In genomic region chr4:108903464-108904221, GRCh38 we compare ENCODE assay signal across 38 cellular contexts.
"Had no signal": no experiment of that assay in that cellular context is flagged by ENCODE, and none has a peak within 500 bp of the region (broad histone marks: within the 10 kb centered on the region; RNA-seq: fewer than 3 reads in every experiment).

No MANE protein-coding gene starts in this region.

- H3K27ac ChIP-seq: adrenal gland, body of pancreas, breast epithelium, RWPE1, VCaP had no signal

- H3K4me3 ChIP-seq: adrenal gland, body of pancreas, breast epithelium, MG63 had no signal

- H3K36me3 ChIP-seq: adrenal gland, breast epithelium, MG63 had no signal

- DNase-seq: activated B cell treated with CpG ODN at 0.5 μM for 24 hours; activated CD4-positive, alpha-beta memory T cell treated with anti-CD3 and anti-CD28 coated beads for 36 hours; activated CD4-positive, alpha-beta T cell treated with anti-CD3 and anti-CD28 coated beads for 4 hours; activated CD4-positive, alpha-beta T cell treated with anti-CD3 and anti-CD28 coated beads, Interleukin-2, amount 50 U/mL, for 1 hour; activated CD4-positive, CD25-positive, alpha-beta regulatory T cell treated with anti-CD3 and anti-CD28 coated beads, Interleukin-2, amount 50 U/mL, for 72 hours; activated CD8-positive, alpha-beta memory T cell treated with anti-CD3 and anti-CD28 coated beads, Interleukin-2, amount 50 U/mL, for 4 hours; activated gamma-delta T cell treated with Interleukin-2 at 50 U/mL for 16 hours; activated naive CD4-positive, alpha-beta T cell treated with anti-CD3 and anti-CD28 coated beads for 36 hours; activated T-cell treated with anti-CD3 and anti-CD28 coated beads for 4 hours; activated T-cell treated with anti-CD3 and anti-CD28 coated beads, Interleukin-2, amount 50 U/mL, for 4 hours; adrenal gland; body of pancreas; caudate nucleus; cerebellar nuclear complex; MG63; NCI-H1105 treated with DMSO at 0.1 percent for 48 hours; NCI-H1436; NCI-H1694; NCI-H1930; NCI-H2081 treated with DMSO at 0.1 percent for 48 hours; NCI-H226; NCI-H446 treated with DMSO at 0.1 percent for 48 hours; NCI-H524; NCI-H69; NCI-H82; PC-3; SIG-M5; T-cell; T-helper 17 cell had no signal

- H3K4me3 Mint-ChIP-seq: activated B cell treated with CpG ODN at 0.5 μM for 24 hours; activated CD4-positive, alpha-beta memory T cell treated with anti-CD3 and anti-CD28 coated beads for 36 hours; activated naive CD4-positive, alpha-beta T cell treated with anti-CD3 and anti-CD28 coated beads for 36 hours; activated T-cell treated with anti-CD3 and anti-CD28 coated beads, Interleukin-2, amount 50 U/mL, for 4 hours; activated T-helper 1 cell treated with anti-CD3 and anti-CD28 coated beads, Interleukin-12 subunit alpha, Interleukin-12 subunit beta, Interleukin-2, Interleukin-4 antibody, amounts not matched to agents 30 ng/mL and 10 ng/mL and 1 ng/mL, durations not matched to agents 14 hours and 24 hours and 36 hours; T-cell; T-helper 17 cell had no signal

- H3K36me3 Mint-ChIP-seq: activated CD4-positive, alpha-beta memory T cell treated with anti-CD3 and anti-CD28 coated beads for 36 hours; activated naive CD4-positive, alpha-beta T cell treated with anti-CD3 and anti-CD28 coated beads, Interleukin-2, amount 50 U/mL, for 72 hours; T-cell had no signal

- H3K27me3 ChIP-seq: adrenal gland, body of pancreas, breast epithelium, MG63 had no signal

- ATAC-seq: activated naive CD4-positive, alpha-beta T cell treated with anti-CD3 and anti-CD28 coated beads, Interleukin-2, amount 50 U/mL, for 72 hours; activated T-cell treated with anti-CD3 and anti-CD28 coated beads, Interleukin-2, amount 50 U/mL, for 4 hours; body of pancreas; PC-3; Right ventricle myocardium inferior; SK-N-SH treated with all-trans-retinoic acid at 6 μM for 48 hours; T-cell; T-helper 17 cell had no signal

- H3K27ac Mint-ChIP-seq: activated B cell treated with CpG ODN at 0.5 μM for 24 hours; activated CD4-positive, alpha-beta memory T cell treated with anti-CD3 and anti-CD28 coated beads for 36 hours; activated naive CD4-positive, alpha-beta T cell treated with anti-CD3 and anti-CD28 coated beads for 36 hours; activated naive CD4-positive, alpha-beta T cell treated with anti-CD3 and anti-CD28 coated beads, Interleukin-2, amount 50 U/mL, for 72 hours; activated T-helper 1 cell treated with anti-CD3 and anti-CD28 coated beads, Interleukin-12 subunit alpha, Interleukin-12 subunit beta, Interleukin-2, Interleukin-4 antibody, amounts not matched to agents 30 ng/mL and 10 ng/mL and 1 ng/mL, durations not matched to agents 14 hours and 24 hours and 36 hours; T-cell; T-helper 17 cell had no signal

- H3K4me1 Mint-ChIP-seq: activated B cell treated with CpG ODN at 0.5 μM for 24 hours, T-helper 17 cell had no signal

- H3K9me3 ChIP-seq: adrenal gland, body of pancreas, breast epithelium, MG63 had no signal

- FAIRE-seq: astrocyte, RCC 7860 had no signal

- H3K9me3 Mint-ChIP-seq: activated B cell treated with CpG ODN at 0.5 μM for 24 hours; activated CD4-positive, alpha-beta memory T cell treated with anti-CD3 and anti-CD28 coated beads for 36 hours; activated naive CD4-positive, alpha-beta T cell treated with anti-CD3 and anti-CD28 coated beads for 36 hours; activated naive CD4-positive, alpha-beta T cell treated with anti-CD3 and anti-CD28 coated beads, Interleukin-2, amount 50 U/mL, for 72 hours; activated T-cell treated with anti-CD3 and anti-CD28 coated beads, Interleukin-2, amount 50 U/mL, for 4 hours; activated T-helper 1 cell treated with anti-CD3 and anti-CD28 coated beads, Interleukin-12 subunit alpha, Interleukin-12 subunit beta, Interleukin-2, Interleukin-4 antibody, amounts not matched to agents 30 ng/mL and 10 ng/mL and 1 ng/mL, durations not matched to agents 14 hours and 24 hours and 36 hours; T-cell had no signal

- H3K4me1 ChIP-seq: adrenal gland, body of pancreas, breast epithelium had no signal

- H3K27me3 Mint-ChIP-seq: activated B cell treated with CpG ODN at 0.5 μM for 24 hours, T-cell, T-helper 17 cell had no signal
